Comparison of ENCODE assay signal across 8 cellular contexts in genomic region chr5:32311404-32312193, GRCh38. TPM values are rescaled to one million over a fixed set of nuclear protein-coding genes. Genes with fewer than 3 reads are reported as not detected.
DNase-seq lines count a peak whose midpoint lies in the region; ATAC-seq and TF ChIP-seq lines count a peak whose summit lies in the region.

No MANE protein-coding gene starts in this region.

- H3K4me3 Mint-ChIP-seq in glutamatergic neuron (ENCODE audit: unreplicated experiment) = peak overlapping the region; percentile 88

- H3K4me3 ChIP-seq in SK-N-SH (ENCODE audit: low read depth in 2 of 2, low read length in 1 of 2) (peak overlapping the region; percentile 72 to 79), WERI-Rb-1 (ENCODE audit: low read depth, low read length) (peak overlapping the region; percentile 82), skeletal muscle tissue (ENCODE audit: low read length in 3 of 3) (peak overlapping the region; percentile 66 to 84 (median 82))

- peak overlapping the region; percentile 83; the same call in 1 of the 2 replicates for H2AFZ ChIP-seq in SK-N-SH (ENCODE audit: low read depth)

- H3K27me3 ChIP-seq in SK-N-SH (ENCODE audit: insufficient read depth) (no peaks in the 10 kb centered on the region), WERI-Rb-1 (ENCODE audit: insufficient read depth, low read depth, severe bottlenecking) (no peaks in the 10 kb centered on the region), skeletal muscle tissue (ENCODE audit: control insufficient read depth in 3 of 3, insufficient read depth in 3 of 3, low read length in 3 of 3) (no peaks in the 10 kb centered on the region)

- POLR2A ChIA-PET in SK-N-SH (lab: Yijun Ruan, JAX) = no interaction called here

- H3K27ac ChIP-seq in SK-N-SH (ENCODE audit: low read depth in 2 of 2, low read length in 1 of 2) (peak overlapping the region; percentile 70 to 82; a peak in 3 of 4 replicates), WERI-Rb-1 (peak overlapping the region; percentile 69), skeletal muscle tissue (ENCODE audit: low read depth, low read length) (peak overlapping the region; percentile 84)

- H3K9me2 ChIP-seq in SK-N-SH = no peaks in the 10 kb centered on the region

- no peaks in the 10 kb centered on the region for H3K36me3 ChIP-seq in SK-N-SH (replicated peaks in 1 of 2; ENCODE audit: control insufficient read depth in 1 of 2, insufficient read depth in 2 of 2, low read length in 1 of 2)
- no peaks in the 10 kb centered on the region; the same call in 1 of the 2 replicates for H3K36me3 ChIP-seq in WERI-Rb-1
- H3K36me3 ChIP-seq in skeletal muscle tissue (ENCODE audit: control insufficient read depth in 3 of 3, insufficient read depth in 3 of 3, low read length in 3 of 3) = no peaks in the 10 kb centered on the region

- H3K27me3 Mint-ChIP-seq in glutamatergic neuron (ENCODE audit: unreplicated experiment) = peaks cover 2% of the 10 kb centered on the region

- TF ChIP-seq CTCF in SK-N-SH (IDR thresholded peaks at IDR 0.05) (no peak), WERI-Rb-1 (IDR thresholded peaks at IDR 0.05; ENCODE audit: low read depth, low read length) (no peak), glutamatergic neuron (IDR thresholded peaks at IDR 0.05; ENCODE audit: partially characterized antibody, unreplicated experiment) (no peak)

- peaks cover 9% of the 10 kb centered on the region in 2 experiments; a peak in 3 of 4 replicates for H3K4me1 ChIP-seq in SK-N-SH (ENCODE audit: control insufficient read depth in 1 of 2, insufficient read depth in 2 of 2, low read depth in 1 of 2, low read length in 1 of 2)
- peaks cover 16 to 29% (median 24%) of the 10 kb centered on the region in 3 donors for H3K4me1 ChIP-seq in skeletal muscle tissue (ENCODE audit: control insufficient read depth in 3 of 3, insufficient read depth in 3 of 3, low read length in 3 of 3)

- peaks cover 9% of the 10 kb centered on the region for H3F3A ChIP-seq in SK-N-SH (replicated peaks; ENCODE audit: insufficient read depth)

- WGBS in SK-N-SH (ENCODE audit: low lambda C conversion rate) = 47% methylated on average over 16 of the region's 16 CpGs

- H3K4me1 Mint-ChIP-seq in glutamatergic neuron (ENCODE audit: low read depth, unreplicated experiment) = peaks cover 18% of the 10 kb centered on the region

- no peak for TF ChIP-seq RAD21 in SK-N-SH (IDR thresholded peaks at IDR 0.05; ENCODE audit: low read length)

- H4K20me1 ChIP-seq in SK-N-SH (ENCODE audit: insufficient read depth) = no peaks in the 10 kb centered on the region; the same call in 1 of the 2 replicates

- H3K27ac Mint-ChIP-seq in glutamatergic neuron (ENCODE audit: unreplicated experiment) = peak overlapping the region; percentile 57

- H3K79me2 ChIP-seq in SK-N-SH (ENCODE audit: insufficient read depth) = peaks cover 55% of the 10 kb centered on the region

- H3K9me3 ChIP-seq in SK-N-SH = no peaks in the 10 kb centered on the region
- H3K9me3 ChIP-seq in WERI-Rb-1 (ENCODE audit: severe bottlenecking) = no peaks in the 10 kb centered on the region
- no peaks in the 10 kb centered on the region for H3K9me3 ChIP-seq in skeletal muscle tissue (ENCODE audit: control insufficient read depth in 3 of 3, low read length in 3 of 3)

- peak; percentile 26 for DNase-seq in SK-N-SH
- DNase-seq in WERI-Rb-1 = no peak
- no peak for DNase-seq in glutamatergic neuron
- DNase-seq in stimulated activated CD8-positive, alpha-beta memory T cell treated with anti-CD3 and anti-CD28 coated beads, Interleukin-4, amount 100 ng/mL, for 48 hours = no peak
- DNase-seq in stimulated activated CD4-positive, alpha-beta T cell treated with anti-CD3 and anti-CD28 coated beads, Interleukin-12 subunit alpha, Interleukin-12 subunit beta, amount 100 ng/mL, for 4 hours = no peak

- H3K4me2 ChIP-seq in SK-N-SH = peak overlapping the region; percentile 88

- H3K9me3 Mint-ChIP-seq in glutamatergic neuron (ENCODE audit: unreplicated experiment) = peaks cover 6% of the 10 kb centered on the region

- CTCF ChIA-PET in SK-N-SH (lab: Yijun Ruan, JAX) = no interaction called here

- TF ChIP-seq EP300 in SK-N-SH (IDR thresholded peaks at IDR 0.05; ENCODE audit: borderline replicate concordance in 1 of 2, low read depth in 1 of 2, low read length in 1 of 2) = no peak

- H3K9ac ChIP-seq in SK-N-SH (peak overlapping the region; percentile 76), skeletal muscle tissue (ENCODE audit: low read depth in 1 of 3, low read length in 3 of 3) (peak overlapping the region; percentile 89 to 94 (median 90))

- ATAC-seq in SK-N-SH treated with all-trans-retinoic acid at 6 μM for 48 hours (no peak), GM19455 (IDR thresholded peaks at IDR 0.05; ENCODE audit: unreplicated experiment) (no peak)

- no peaks in the 10 kb centered on the region for H3K36me3 Mint-ChIP-seq in glutamatergic neuron (ENCODE audit: unreplicated experiment)

TF ChIP-seq in SK-N-SH, 30 proteins besides CTCF, POLR2A, EP300 and RAD21:
- TF ChIP-seq JUND (IDR thresholded peaks at IDR 0.05) (no peak), MXI1 (IDR thresholded peaks at IDR 0.05; ENCODE audit: low read depth, low read length) (peak; percentile 38; the same call in 1 of the 2 replicates)

TF ChIP-seq in SK-N-SH treated with all-trans-retinoic acid at 6 μM for 48 hours, 23 proteins besides CTCF, POLR2A, EP300 and RAD21 (continues in another document):
- TF ChIP-seq TCF4 (CRISPR knock-in tag; IDR thresholded peaks at IDR 0.05; ENCODE audit: borderline replicate concordance) (no peak), ZNF70 (CRISPR knock-in tag; IDR thresholded peaks at IDR 0.05) (no peak), OSR1 (CRISPR knock-in tag; IDR thresholded peaks at IDR 0.05) (no peak), ZNF8 (CRISPR knock-in tag; IDR thresholded peaks at IDR 0.05) (no peak), TOX (CRISPR knock-in tag; IDR thresholded peaks at IDR 0.05; ENCODE audit: borderline replicate concordance) (no peak), RARB (CRISPR knock-in tag; IDR thresholded peaks at IDR 0.05) (no peak), PPARA (CRISPR knock-in tag; IDR thresholded peaks at IDR 0.05; ENCODE audit: borderline replicate concordance) (no peak), ARNTL (CRISPR knock-in tag; IDR thresholded peaks at IDR 0.05; ENCODE audit: borderline replicate concordance, low read depth) (no peak), ZFP3 (CRISPR knock-in tag; IDR thresholded peaks at IDR 0.05) (no peak), ZFP30 (CRISPR knock-in tag; IDR thresholded peaks at IDR 0.05) (no peak), ZNF565 (CRISPR knock-in tag; conservative IDR thresholded peaks at IDR 0.05; ENCODE audit: low read depth) (no peak), ESRRG (CRISPR knock-in tag; IDR thresholded peaks at IDR 0.05) (no peak), CSDC2 (CRISPR knock-in tag; IDR thresholded peaks at IDR 0.05) (no peak)
- TF ChIP-seq, protein P1, sequence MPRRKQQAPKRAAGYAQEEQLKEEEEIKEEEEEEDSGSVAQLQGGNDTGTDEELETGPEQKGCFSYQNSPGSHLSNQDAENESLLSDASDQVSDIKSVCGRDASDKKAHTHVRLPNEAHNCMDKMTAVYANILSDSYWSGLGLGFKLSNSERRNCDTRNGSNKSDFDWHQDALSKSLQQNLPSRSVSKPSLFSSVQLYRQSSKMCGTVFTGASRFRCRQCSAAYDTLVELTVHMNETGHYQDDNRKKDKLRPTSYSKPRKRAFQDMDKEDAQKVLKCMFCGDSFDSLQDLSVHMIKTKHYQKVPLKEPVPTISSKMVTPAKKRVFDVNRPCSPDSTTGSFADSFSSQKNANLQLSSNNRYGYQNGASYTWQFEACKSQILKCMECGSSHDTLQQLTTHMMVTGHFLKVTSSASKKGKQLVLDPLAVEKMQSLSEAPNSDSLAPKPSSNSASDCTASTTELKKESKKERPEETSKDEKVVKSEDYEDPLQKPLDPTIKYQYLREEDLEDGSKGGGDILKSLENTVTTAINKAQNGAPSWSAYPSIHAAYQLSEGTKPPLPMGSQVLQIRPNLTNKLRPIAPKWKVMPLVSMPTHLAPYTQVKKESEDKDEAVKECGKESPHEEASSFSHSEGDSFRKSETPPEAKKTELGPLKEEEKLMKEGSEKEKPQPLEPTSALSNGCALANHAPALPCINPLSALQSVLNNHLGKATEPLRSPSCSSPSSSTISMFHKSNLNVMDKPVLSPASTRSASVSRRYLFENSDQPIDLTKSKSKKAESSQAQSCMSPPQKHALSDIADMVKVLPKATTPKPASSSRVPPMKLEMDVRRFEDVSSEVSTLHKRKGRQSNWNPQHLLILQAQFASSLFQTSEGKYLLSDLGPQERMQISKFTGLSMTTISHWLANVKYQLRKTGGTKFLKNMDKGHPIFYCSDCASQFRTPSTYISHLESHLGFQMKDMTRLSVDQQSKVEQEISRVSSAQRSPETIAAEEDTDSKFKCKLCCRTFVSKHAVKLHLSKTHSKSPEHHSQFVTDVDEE (CRISPR knock-in tag; IDR thresholded peaks at IDR 0.05) = no peak
- TF ChIP-seq, protein P2, sequence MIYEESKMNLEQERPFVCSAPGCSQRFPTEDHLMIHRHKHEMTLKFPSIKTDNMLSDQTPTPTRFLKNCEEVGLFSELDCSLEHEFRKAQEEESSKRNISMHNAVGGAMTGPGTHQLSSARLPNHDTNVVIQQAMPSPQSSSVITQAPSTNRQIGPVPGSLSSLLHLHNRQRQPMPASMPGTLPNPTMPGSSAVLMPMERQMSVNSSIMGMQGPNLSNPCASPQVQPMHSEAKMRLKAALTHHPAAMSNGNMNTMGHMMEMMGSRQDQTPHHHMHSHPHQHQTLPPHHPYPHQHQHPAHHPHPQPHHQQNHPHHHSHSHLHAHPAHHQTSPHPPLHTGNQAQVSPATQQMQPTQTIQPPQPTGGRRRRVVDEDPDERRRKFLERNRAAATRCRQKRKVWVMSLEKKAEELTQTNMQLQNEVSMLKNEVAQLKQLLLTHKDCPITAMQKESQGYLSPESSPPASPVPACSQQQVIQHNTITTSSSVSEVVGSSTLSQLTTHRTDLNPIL (CRISPR knock-in tag; IDR thresholded peaks at IDR 0.05; ENCODE audit: low read depth) = no peak
- TF ChIP-seq, protein P3, sequence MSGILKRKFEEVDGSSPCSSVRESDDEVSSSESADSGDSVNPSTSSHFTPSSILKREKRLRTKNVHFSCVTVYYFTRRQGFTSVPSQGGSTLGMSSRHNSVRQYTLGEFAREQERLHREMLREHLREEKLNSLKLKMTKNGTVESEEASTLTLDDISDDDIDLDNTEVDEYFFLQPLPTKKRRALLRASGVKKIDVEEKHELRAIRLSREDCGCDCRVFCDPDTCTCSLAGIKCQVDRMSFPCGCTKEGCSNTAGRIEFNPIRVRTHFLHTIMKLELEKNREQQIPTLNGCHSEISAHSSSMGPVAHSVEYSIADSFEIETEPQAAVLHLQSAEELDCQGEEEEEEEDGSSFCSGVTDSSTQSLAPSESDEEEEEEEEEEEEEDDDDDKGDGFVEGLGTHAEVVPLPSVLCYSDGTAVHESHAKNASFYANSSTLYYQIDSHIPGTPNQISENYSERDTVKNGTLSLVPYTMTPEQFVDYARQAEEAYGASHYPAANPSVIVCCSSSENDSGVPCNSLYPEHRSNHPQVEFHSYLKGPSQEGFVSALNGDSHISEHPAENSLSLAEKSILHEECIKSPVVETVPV (CRISPR knock-in tag; IDR thresholded peaks at IDR 0.05) = no peak

RNA-seq across cellular contexts. Expression of gene MTMR12, which starts 1.1 kb away (rescaled TPM):
- 10.9 and 13.2 TPM in 2 replicates for polyA plus RNA-seq in SK-N-SH (2012; rRNA removed)
- polyA plus RNA-seq in SK-N-SH (2012; cell fraction: cytosol; rRNA removed) = 12.3 and 12.6 TPM in 2 replicates
- 7.8 and 11.3 TPM in 2 replicates for polyA plus RNA-seq in SK-N-SH (2012; cell fraction: nucleus; rRNA removed)
- total RNA-seq in glutamatergic neuron (ENCODE audit: unreplicated experiment) (25.6 TPM), skeletal muscle tissue (15.1 TPM)
